27 cellular contexts compared by ENCODE assay signal in the genomic region with DNA sequence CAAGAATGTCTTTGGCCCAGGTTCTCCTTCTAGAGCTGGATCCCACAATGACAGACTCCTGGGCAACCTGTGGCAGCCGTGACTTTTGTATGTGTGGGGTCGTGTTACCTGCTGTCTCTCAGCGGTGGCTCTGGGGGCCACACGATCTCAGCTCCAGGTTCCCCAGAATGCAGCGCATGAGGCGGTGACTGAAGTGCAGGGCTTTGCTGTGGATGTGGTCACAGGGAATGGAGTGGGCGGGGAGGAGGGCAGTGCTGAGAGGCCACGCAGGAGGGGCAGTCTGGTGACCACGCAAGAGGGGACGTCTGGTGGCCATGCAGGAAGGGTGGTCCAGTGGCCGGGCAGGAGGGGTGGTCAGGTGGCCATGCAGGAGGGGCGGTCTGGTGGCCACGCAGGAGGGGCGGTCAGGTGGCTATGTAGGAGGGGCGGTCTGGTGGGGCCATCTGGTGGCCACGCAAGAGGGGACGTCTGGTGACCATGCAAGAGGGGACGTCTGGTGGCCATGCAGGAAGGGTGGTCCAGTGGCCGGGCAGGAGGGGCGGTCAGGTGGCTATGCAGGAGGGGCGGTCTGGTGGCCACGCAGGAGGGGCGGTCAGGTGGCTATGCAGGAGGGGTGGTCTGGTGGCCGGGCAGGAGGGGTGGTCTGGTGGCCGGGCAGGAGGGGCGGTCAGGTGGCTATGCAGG.
"Had no signal": no experiment of that assay in that cellular context is flagged by ENCODE, and none has a peak within 500 bp of the region (broad histone marks: within the 10 kb centered on the region; RNA-seq: fewer than 3 reads in every experiment).

No MANE protein-coding gene starts in this region.

- H3K9ac ChIP-seq: parathyroid adenoma had no signal

- H3K4me3 ChIP-seq: ascending aorta, cardiac muscle cell, coronary artery, gastroesophageal sphincter, hepatocyte, psoas muscle, smooth muscle cell had no signal

- FAIRE-seq: endothelial cell of umbilical vein, keratinocyte, TTC549 had no signal

- H3K36me3 ChIP-seq: ascending aorta, cardiac muscle cell, gastroesophageal sphincter had no signal

- H3K27ac ChIP-seq: ascending aorta, cardiac muscle cell, coronary artery, gastroesophageal sphincter, hepatocyte, parathyroid adenoma, psoas muscle, VCaP had no signal

- H3K27ac Mint-ChIP-seq: activated naive CD4-positive, alpha-beta T cell treated with anti-CD3 and anti-CD28 coated beads, Interleukin-2, amount 10 ng/mL, durations not matched to agents 7 days and 5 days; activated naive CD8-positive, alpha-beta T cell treated with anti-CD3 and anti-CD28 coated beads, Interleukin-2, amount 10 ng/mL, durations not matched to agents 7 days and 5 days; brain; effector memory CD8-positive, alpha-beta T cell; naive thymus-derived CD4-positive, alpha-beta T cell; stimulated activated naive CD8-positive, alpha-beta T cell treated with anti-CD3 and anti-CD28 coated beads, Interleukin-15, Interleukin-2, amounts not matched to agents 100 ng/mL and 50 ng/mL, for 24 hours; type B pancreatic cell had no signal

- H3K27me3 ChIP-seq: ascending aorta, cardiac muscle cell, gastroesophageal sphincter, hepatocyte had no signal

- H2AFZ ChIP-seq: hepatocyte, parathyroid adenoma had no signal

- DNase-seq: activated CD4-positive, alpha-beta T cell treated with anti-CD3 and anti-CD28 coated beads for 4 hours; activated CD4-positive, alpha-beta T cell treated with anti-CD3 and anti-CD28 coated beads, Interleukin-2, amount 50 U/mL, for 48 hours; activated gamma-delta T cell; activated naive CD4-positive, alpha-beta T cell treated with anti-CD3 and anti-CD28 coated beads, Interleukin-2, amount 10 ng/mL, durations not matched to agents 7 days and 5 days; activated naive CD8-positive, alpha-beta T cell treated with anti-CD3 and anti-CD28 coated beads, Interleukin-2, amount 10 ng/mL, durations not matched to agents 7 days and 5 days; effector memory CD8-positive, alpha-beta T cell; left colon; midbrain; naive thymus-derived CD4-positive, alpha-beta T cell; nucleus accumbens; psoas muscle; stimulated activated CD4-positive, alpha-beta T cell treated with anti-CD3 and anti-CD28 coated beads, Interleukin-1b, Interleukin-23, amount 100 ng/mL, for 48 hours; substantia nigra had no signal

- H3K79me2 ChIP-seq: hepatocyte, parathyroid adenoma had no signal

- H3K36me3 Mint-ChIP-seq: activated naive CD4-positive, alpha-beta T cell treated with anti-CD3 and anti-CD28 coated beads, Interleukin-2, amount 10 ng/mL, durations not matched to agents 7 days and 5 days; brain; type B pancreatic cell had no signal

- H3K4me1 ChIP-seq: ascending aorta, gastroesophageal sphincter, parathyroid adenoma, psoas muscle had no signal

- ATAC-seq: effector memory CD8-positive, alpha-beta T cell; gastroesophageal sphincter; left colon; naive thymus-derived CD4-positive, alpha-beta T cell; psoas muscle had no signal

- H3K4me1 Mint-ChIP-seq: activated naive CD4-positive, alpha-beta T cell treated with anti-CD3 and anti-CD28 coated beads, Interleukin-2, amount 10 ng/mL, durations not matched to agents 7 days and 5 days; activated naive CD8-positive, alpha-beta T cell treated with anti-CD3 and anti-CD28 coated beads, Interleukin-2, amount 10 ng/mL, durations not matched to agents 7 days and 5 days; brain had no signal

- H3K4me3 Mint-ChIP-seq: activated naive CD4-positive, alpha-beta T cell treated with anti-CD3 and anti-CD28 coated beads, Interleukin-2, amount 10 ng/mL, durations not matched to agents 7 days and 5 days; activated naive CD8-positive, alpha-beta T cell treated with anti-CD3 and anti-CD28 coated beads, Interleukin-2, amount 10 ng/mL, durations not matched to agents 7 days and 5 days; brain; effector memory CD8-positive, alpha-beta T cell; naive thymus-derived CD4-positive, alpha-beta T cell; stimulated activated naive CD8-positive, alpha-beta T cell treated with anti-CD3 and anti-CD28 coated beads, Interleukin-15, Interleukin-2, amounts not matched to agents 100 ng/mL and 50 ng/mL, for 24 hours; type B pancreatic cell had no signal

- H3K9me3 Mint-ChIP-seq: activated naive CD4-positive, alpha-beta T cell treated with anti-CD3 and anti-CD28 coated beads, Interleukin-2, amount 10 ng/mL, durations not matched to agents 7 days and 5 days had no signal

- H3K27me3 Mint-ChIP-seq: activated naive CD4-positive, alpha-beta T cell treated with anti-CD3 and anti-CD28 coated beads, Interleukin-2, amount 10 ng/mL, durations not matched to agents 7 days and 5 days; activated naive CD8-positive, alpha-beta T cell treated with anti-CD3 and anti-CD28 coated beads, Interleukin-2, amount 10 ng/mL, durations not matched to agents 7 days and 5 days; brain; effector memory CD8-positive, alpha-beta T cell; naive thymus-derived CD4-positive, alpha-beta T cell; stimulated activated naive CD8-positive, alpha-beta T cell treated with anti-CD3 and anti-CD28 coated beads, Interleukin-15, Interleukin-2, amounts not matched to agents 100 ng/mL and 50 ng/mL, for 24 hours; type B pancreatic cell had no signal

- H3K4me2 ChIP-seq: hepatocyte, smooth muscle cell had no signal

- H3K9me3 ChIP-seq: psoas muscle had no signal
